In genomic region chr6:79076881-79077641, GRCh38 we compare ENCODE assay signal across 8 cellular contexts. TPM values are rescaled to one million over a fixed set of nuclear protein-coding genes. Genes with fewer than 3 reads are reported as not detected.
DNase-seq lines count a peak whose midpoint lies in the region; ATAC-seq, FAIRE-seq and TF ChIP-seq lines count a peak whose summit lies in the region.

No MANE protein-coding gene starts in this region.

- H3K36me3 ChIP-seq in astrocyte (ENCODE audit: insufficient read depth, low read length), result no peaks in the 10 kb centered on the region
- no peaks in the 10 kb centered on the region for H3K36me3 ChIP-seq in hepatocyte (replicated peaks; ENCODE audit: insufficient read depth, low read depth)
- H3K36me3 ChIP-seq in aorta (ENCODE audit: control insufficient read depth in 1 of 2, insufficient read depth in 2 of 2, low read length in 1 of 2), result no peaks in the 10 kb centered on the region

- H2AFZ ChIP-seq in astrocyte (ENCODE audit: low read depth, low read length) (no peak overlapping the region), hepatocyte (peak overlapping the region; percentile 80)

- H3K4me1 Mint-ChIP-seq in astrocyte (ENCODE audit: low read depth, unreplicated experiment), result peaks cover 5% of the 10 kb centered on the region

- TF ChIP-seq CTCF in astrocyte (IDR thresholded peaks at IDR 0.05; ENCODE audit: insufficient read depth, low read depth, low read length) (no peak), hepatocyte (IDR thresholded peaks at IDR 0.05; ENCODE audit: poor library complexity) (no peak)

- under 1% methylated on average over 49 of the region's 78 CpGs for WGBS in hepatocyte (ENCODE audit: low lambda C conversion rate, missing lambda C conversion rate)
- 1% methylated on average over 58 to 78 of the region's 78 CpGs for WGBS in aorta, 2 donors

- H3K9ac ChIP-seq in astrocyte (ENCODE audit: low read length), result peak overlapping the region; percentile 84

- H3K4me2 ChIP-seq in astrocyte (ENCODE audit: low read length) (peak overlapping the region; percentile 84), hepatocyte (peak overlapping the region; percentile 86)

- H3K79me2 ChIP-seq in astrocyte (ENCODE audit: insufficient read depth, low read length) (peaks cover 43% of the 10 kb centered on the region), hepatocyte (peaks cover 47% of the 10 kb centered on the region)

- H3K27ac Mint-ChIP-seq in astrocyte (ENCODE audit: unreplicated experiment), result peak overlapping the region; percentile 92

- ATAC-seq in GM18508 (IDR thresholded peaks at IDR 0.05; ENCODE audit: insufficient read depth, unreplicated experiment) (peak; percentile 37), HG02973 (IDR thresholded peaks at IDR 0.05; ENCODE audit: unreplicated experiment) (peak; percentile 49), aorta (ENCODE audit: low FRiP score) (peak; percentile 91)

- H3K4me3 Mint-ChIP-seq in astrocyte (ENCODE audit: unreplicated experiment), result peak overlapping the region; percentile 97

- H3K27me3 Mint-ChIP-seq in astrocyte (ENCODE audit: low read depth, unreplicated experiment), result no peaks in the 10 kb centered on the region

- H3K4me1 ChIP-seq in astrocyte (ENCODE audit: insufficient read depth, low read length) (no peaks in the 10 kb centered on the region), hepatocyte (ENCODE audit: insufficient read depth) (peaks cover 15% of the 10 kb centered on the region), aorta (ENCODE audit: control insufficient read depth in 1 of 2, insufficient read depth in 2 of 2, low read length in 2 of 2) (no peaks in the 10 kb centered on the region)

- no peaks in the 10 kb centered on the region for H3K9me2 ChIP-seq in hepatocyte (replicated peaks; ENCODE audit: insufficient read depth)

- intact Hi-C loops in aorta (cut with DNase I), result loop anchor here in 1 of 2 donors (10.0 kb wide), 2 partner anchors 458 to 1612 kb away; partner anchors contain the start of genes HTR1B and LCA5

- H3K27ac ChIP-seq in astrocyte (ENCODE audit: low read depth, low read length), result peak overlapping the region; percentile 77
- peak overlapping the region; percentile 95 for H3K27ac ChIP-seq in hepatocyte
- H3K27ac ChIP-seq in aorta (ENCODE audit: low read depth in 1 of 2, low read length in 2 of 2), result peak overlapping the region; percentile 72 to 87

- no peak for FAIRE-seq in astrocyte (lab: Jason Lieb, UNC)

- no peaks in the 10 kb centered on the region for H3K27me3 ChIP-seq in astrocyte (ENCODE audit: insufficient read depth, low read length)
- H3K27me3 ChIP-seq in hepatocyte, result no peaks in the 10 kb centered on the region
- no peaks in the 10 kb centered on the region for H3K27me3 ChIP-seq in aorta (ENCODE audit: control insufficient read depth in 1 of 2, insufficient read depth in 2 of 2, low read length in 1 of 2)

- H4K20me1 ChIP-seq in astrocyte (ENCODE audit: insufficient read depth, low read length) (no peaks in the 10 kb centered on the region), hepatocyte (ENCODE audit: insufficient read depth, poor library complexity, severe bottlenecking) (peaks cover 19% of the 10 kb centered on the region)

- H3K4me3 ChIP-seq in astrocyte (ENCODE audit: insufficient read depth, low read depth, low read length) (peak overlapping the region; percentile 65), hepatocyte (peak overlapping the region; percentile 83), aorta (ENCODE audit: low read length in 2 of 2) (peak overlapping the region; percentile 97 to 100)

- H3K9me3 ChIP-seq in astrocyte (ENCODE audit: insufficient read depth, low read depth, low read length) (no peaks in the 10 kb centered on the region), hepatocyte (ENCODE audit: low read depth) (no peaks in the 10 kb centered on the region), aorta (ENCODE audit: control insufficient read depth, low read length) (no peaks in the 10 kb centered on the region)

- peaks cover 4% of the 10 kb centered on the region for H3K36me3 Mint-ChIP-seq in astrocyte (ENCODE audit: low read depth, unreplicated experiment)

- H3K9me3 Mint-ChIP-seq in astrocyte (ENCODE audit: unreplicated experiment), result no peaks in the 10 kb centered on the region

- peak; percentile 69 to 77 for DNase-seq in NCI-H1930 (lab: John Stamatoyannopoulos, UW)
- DNase-seq in T-helper 22 cell (ENCODE audit: low read depth), result peak; percentile 72
- DNase-seq in astrocyte (ENCODE audit: low read depth), result peak; percentile 92
- peak; percentile 95 for DNase-seq in hepatocyte (ENCODE audit: low spot score)
- peak; percentile 90 for DNase-seq in renal cortical epithelial cell (ENCODE audit: low read depth)
- DNase-seq in aorta, result peak; percentile 94 to 97

RNA-seq across cellular contexts. Expression of gene PHIP, which starts 1.0 kb away (rescaled TPM):
- total RNA-seq in astrocyte (24.9 and 29.6 TPM in 2 replicates), hepatocyte (38.0 and 44.4 TPM in 2 replicates), renal cortical epithelial cell (15.1 and 36.9 TPM in 2 replicates), aorta (10 to 100 TPM; 31.5 to 38.0 TPM)
- polyA plus RNA-seq in hepatocyte (15.2 and 17.3 TPM in 2 replicates), aorta (10 to 100 TPM in 1 of 2 donors, 1 to 10 TPM in 1; 2.9 to 10.5 TPM)

Comparison
In these comparisons a context has a peak if more than half of its experiments do, and no peak if none do; other contexts are left out.
1. Peak in every context shown above with its lines: DNase-seq, ATAC-seq, H3K4me3 ChIP-seq and H3K27ac ChIP-seq.
2. ATAC-seq: peak in every context shown above with its lines; median percentile 91 in aorta; 49 in HG02973; 37 in GM18508.